8 cellular contexts compared by ENCODE assay signal in the genomic region with DNA sequence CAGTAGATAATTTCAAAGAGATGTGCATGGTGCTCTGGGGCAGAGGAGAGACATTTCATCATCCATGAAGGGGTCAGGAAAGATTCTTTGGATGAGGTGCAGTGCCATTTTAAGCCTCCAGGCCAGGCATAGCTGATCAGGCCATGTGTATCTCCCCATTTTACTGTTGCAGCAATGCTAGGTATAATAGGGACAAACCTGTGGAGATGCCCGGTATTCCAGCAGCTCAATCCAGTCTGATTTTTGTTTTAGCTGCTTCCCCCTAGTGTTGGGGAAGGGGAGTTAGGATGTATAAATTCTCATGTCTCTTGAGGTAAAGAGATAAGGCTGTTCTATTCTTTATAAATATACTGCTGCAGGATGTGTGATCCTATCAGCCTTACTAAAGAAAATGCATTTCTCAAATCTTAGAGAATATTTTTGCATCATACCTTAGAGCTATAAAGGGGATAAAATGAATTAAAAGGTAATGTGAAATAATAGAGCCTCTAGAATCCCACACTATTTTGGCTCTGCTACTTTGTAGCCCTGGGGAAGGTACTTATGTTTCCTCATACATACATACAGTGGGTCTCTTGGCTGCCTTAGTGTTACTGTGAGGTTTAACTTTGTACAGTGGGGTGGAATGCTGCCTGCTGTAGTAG. TPM values are rescaled to one million over a fixed set of nuclear protein-coding genes. Genes with fewer than 3 reads are reported as not detected.
A peak's percentile ranks its signal among the peaks of the same experiment; 100 is the strongest.
DNase-seq lines count a peak whose midpoint lies in the region; ATAC-seq and TF ChIP-seq lines count a peak whose summit lies in the region.

No MANE protein-coding gene starts in this region.

- H3K4me3 Mint-ChIP-seq in chondrocyte (ENCODE audit: unreplicated experiment) (peak overlapping the region; percentile 22), osteocyte (ENCODE audit: unreplicated experiment) (no peak overlapping the region)

- H4K20me1 ChIP-seq in Loucy (ENCODE audit: insufficient read depth, low read length, poor library complexity, severe bottlenecking), result peaks cover 82% of the 10 kb centered on the region

- H3F3A ChIP-seq in Loucy (ENCODE audit: low read depth), result no peaks in the 10 kb centered on the region

- H3K9me3 ChIP-seq in Loucy (ENCODE audit: insufficient read depth, low read depth, low read length), result no peaks in the 10 kb centered on the region

- H3K9me2 ChIP-seq in Loucy (replicated peaks; ENCODE audit: low read depth, low read length), result no peaks in the 10 kb centered on the region

- TF ChIP-seq CTCF in Loucy (conservative IDR thresholded peaks at IDR 0.05; ENCODE audit: low read length), result peak; percentile 70
- TF ChIP-seq CTCF in chondrocyte (IDR thresholded peaks at IDR 0.05), result peak; percentile 84
- peak; percentile 71 for TF ChIP-seq CTCF in osteocyte (IDR thresholded peaks at IDR 0.05)

- H3K4me1 ChIP-seq in Loucy (ENCODE audit: insufficient read depth, low read length, poor library complexity, severe bottlenecking), result peaks cover 44% of the 10 kb centered on the region

- H3K27me3 Mint-ChIP-seq in chondrocyte (ENCODE audit: low read depth) (no peaks in the 10 kb centered on the region), osteocyte (ENCODE audit: unreplicated experiment) (no peaks in the 10 kb centered on the region)

- H3K79me2 ChIP-seq in Loucy (ENCODE audit: insufficient read depth, low read length), result peaks cover 92% of the 10 kb centered on the region

- peaks cover 44% of the 10 kb centered on the region for H3K4me1 Mint-ChIP-seq in chondrocyte (ENCODE audit: low read depth)
- H3K4me1 Mint-ChIP-seq in osteocyte (ENCODE audit: unreplicated experiment), result peaks cover 44% of the 10 kb centered on the region

- H3K36me3 ChIP-seq in Loucy (ENCODE audit: insufficient read depth, low read length), result peaks cover 34% of the 10 kb centered on the region

- H3K27ac Mint-ChIP-seq in chondrocyte (ENCODE audit: unreplicated experiment), result peak overlapping the region; percentile 68
- H3K27ac Mint-ChIP-seq in osteocyte (ENCODE audit: unreplicated experiment), result peak overlapping the region; percentile 18

- H3K27ac ChIP-seq in substantia nigra (ENCODE audit: low read depth, low read length, poor library complexity, severe bottlenecking), result no peak overlapping the region

- no peaks in the 10 kb centered on the region for H3K9me3 Mint-ChIP-seq in chondrocyte (ENCODE audit: low read depth)
- H3K9me3 Mint-ChIP-seq in osteocyte (ENCODE audit: unreplicated experiment), result no peaks in the 10 kb centered on the region

- DNase-seq in ELF-1 (ENCODE audit: low read depth, low spot score) (peak; percentile 52), chondrocyte (ENCODE audit: low spot score) (no peak), osteocyte (ENCODE audit: extremely low spot score, unreplicated experiment) (no peak), NCI-H187 (lab: John Stamatoyannopoulos, UW) (no peak), substantia nigra (lab: John Stamatoyannopoulos, UW) (no peak), left colon (no peak)

- H2AFZ ChIP-seq in Loucy (ENCODE audit: low read length), result no peak overlapping the region

- H3K36me3 Mint-ChIP-seq in chondrocyte (ENCODE audit: low read depth) (peaks cover 30% of the 10 kb centered on the region), osteocyte (ENCODE audit: unreplicated experiment) (peaks cover 45% of the 10 kb centered on the region)

- ATAC-seq in HG02588 (IDR thresholded peaks at IDR 0.05; ENCODE audit: unreplicated experiment) (no peak), left colon (no peak)

- H3K27me3 ChIP-seq in Loucy (ENCODE audit: insufficient read depth, low read length, poor library complexity, severe bottlenecking), result no peaks in the 10 kb centered on the region

- H3K4me2 ChIP-seq in Loucy (ENCODE audit: low read depth, low read length, poor library complexity, severe bottlenecking), result peak overlapping the region; percentile 84

- peak overlapping the region; percentile 24 for H3K9ac ChIP-seq in Loucy (ENCODE audit: low read depth, low read length, poor library complexity, severe bottlenecking)

- intact Hi-C loops in left colon (cut with DNase I, micrococcal nuclease), result no loop called here

- peak overlapping the region; percentile 65 for H3K4me3 ChIP-seq in Loucy (ENCODE audit: low read length, poor library complexity, severe bottlenecking)

RNA-seq across cellular contexts. Expression of a gene that starts 5.2 kb away (rescaled TPM):
- total RNA-seq in chondrocyte, result 133 to 192 TPM (median 184 TPM) in 3 replicates
- 183 and 193 TPM in 2 replicates for total RNA-seq in osteocyte
- total RNA-seq in left colon, result 100 to 1,000 TPM; 137 to 143 TPM
